In genomic region chr6:112328826-112329446, GRCh38 we compare ENCODE assay signal across 18 cellular contexts. TPM values are rescaled to one million over a fixed set of nuclear protein-coding genes. Genes with fewer than 3 reads are reported as not detected.
"Had no signal": no experiment of that assay in that cellular context is flagged by ENCODE, and none has a peak within 500 bp of the region (broad histone marks: within the 10 kb centered on the region; RNA-seq: fewer than 3 reads in every experiment).

No MANE protein-coding gene starts in this region.

RNA-seq across cellular contexts. Expression of gene RFPL4B, which starts 18.2 kb away (rescaled TPM):
- total RNA-seq: esophagus mucosa, fibroblast of lung, frontal cortex, glomerular endothelial cell, left lobe of liver, lower leg skin, mesothelial cell of epicardium, mucosa of gallbladder, myocyte, natural killer cell, ovary, posterior vena cava, right atrium auricular region, sigmoid colon, stomach, transverse colon had no signal
- polyA plus RNA-seq: fibroblast of lung, heart left ventricle, ovary, sigmoid colon, stomach, urinary bladder had no signal
